1 cellular context compared by ENCODE assay signal in genomic region chr1:196896355-196896754, GRCh38.
TF ChIP-seq lines count a peak whose summit lies in the region.

No MANE protein-coding gene starts in this region.

TF ChIP-seq in GM23338, 12 proteins besides CTCF, POLR2A, EP300 and RAD21 (continued from another document):
- TF ChIP-seq ZNF462 (CRISPR knock-in tag; IDR thresholded peaks at IDR 0.05) (no peak), ZNF331 (CRISPR knock-in tag; IDR thresholded peaks at IDR 0.05; ENCODE audit: low read depth) (no peak), POLR2AphosphoS5 (IDR thresholded peaks at IDR 0.05; ENCODE audit: low read depth) (no peak)
